1 cellular context compared by ENCODE assay signal in the genomic region with DNA sequence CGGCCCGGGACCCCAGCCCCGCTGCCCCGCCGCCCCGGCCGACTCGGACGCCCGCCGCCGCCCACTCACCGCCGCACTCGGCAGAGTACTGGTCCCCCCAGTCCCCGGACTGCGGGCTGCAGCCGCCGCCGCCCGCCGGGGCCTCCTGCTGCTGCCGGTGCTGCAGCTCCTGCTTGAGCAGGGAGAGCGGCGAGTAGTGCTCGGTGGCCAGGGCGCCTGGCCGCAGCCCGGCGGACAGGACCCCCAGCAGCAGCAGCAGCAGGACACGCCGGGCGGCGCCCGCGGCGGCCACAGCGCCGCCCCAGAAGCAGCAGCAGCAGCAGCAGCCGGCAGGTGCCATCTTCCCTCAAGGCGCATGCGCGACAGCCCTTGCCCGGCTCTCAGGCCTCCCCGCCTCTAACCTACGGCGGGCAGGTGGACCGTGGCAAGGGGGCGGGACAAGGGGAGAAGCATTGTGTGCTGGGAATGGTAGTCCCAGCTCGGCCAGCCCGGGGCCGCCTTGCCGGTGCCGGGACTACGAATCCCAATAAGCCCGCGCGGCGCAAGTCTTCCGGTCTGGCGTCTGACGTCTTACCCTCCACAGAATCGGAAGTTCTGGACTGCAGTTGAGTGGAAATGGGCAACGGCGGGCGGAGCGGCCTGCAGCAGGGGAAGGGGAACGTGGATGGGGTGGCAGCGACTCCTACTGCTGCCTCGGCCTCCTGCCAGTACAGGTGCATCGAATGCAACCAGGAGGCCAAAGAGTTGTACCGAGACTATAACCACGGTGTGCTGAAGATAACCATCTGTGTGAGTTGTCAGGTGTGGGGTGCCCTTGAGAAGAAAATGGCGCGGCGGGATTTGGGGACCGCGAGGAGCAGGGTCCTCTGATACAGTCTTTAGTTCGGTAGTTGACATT.
A peak's percentile ranks its signal among the peaks of the same experiment; 100 is the strongest.
TF ChIP-seq lines count a peak whose summit lies in the region.

Gene ARV1 (plus strand): TSS at position 604 of the 898 bp plus-strand sequence. CDS start 12 bp downstream, at position 616.
A gene with protein sequence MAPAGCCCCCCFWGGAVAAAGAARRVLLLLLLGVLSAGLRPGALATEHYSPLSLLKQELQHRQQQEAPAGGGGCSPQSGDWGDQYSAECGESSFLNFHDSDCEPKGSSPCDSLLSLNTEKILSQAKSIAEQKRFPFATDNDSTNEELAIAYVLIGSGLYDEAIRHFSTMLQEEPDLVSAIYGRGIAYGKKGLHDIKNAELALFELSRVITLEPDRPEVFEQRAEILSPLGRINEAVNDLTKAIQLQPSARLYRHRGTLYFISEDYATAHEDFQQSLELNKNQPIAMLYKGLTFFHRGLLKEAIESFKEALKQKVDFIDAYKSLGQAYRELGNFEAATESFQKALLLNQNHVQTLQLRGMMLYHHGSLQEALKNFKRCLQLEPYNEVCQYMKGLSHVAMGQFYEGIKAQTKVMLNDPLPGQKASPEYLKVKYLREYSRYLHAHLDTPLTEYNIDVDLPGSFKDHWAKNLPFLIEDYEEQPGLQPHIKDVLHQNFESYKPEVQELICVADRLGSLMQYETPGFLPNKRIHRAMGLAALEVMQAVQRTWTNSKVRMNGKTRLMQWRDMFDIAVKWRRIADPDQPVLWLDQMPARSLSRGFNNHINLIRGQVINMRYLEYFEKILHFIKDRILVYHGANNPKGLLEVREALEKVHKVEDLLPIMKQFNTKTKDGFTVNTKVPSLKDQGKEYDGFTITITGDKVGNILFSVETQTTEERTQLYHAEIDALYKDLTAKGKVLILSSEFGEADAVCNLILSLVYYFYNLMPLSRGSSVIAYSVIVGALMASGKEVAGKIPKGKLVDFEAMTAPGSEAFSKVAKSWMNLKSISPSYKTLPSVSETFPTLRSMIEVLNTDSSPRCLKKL (minus strand): TSS at position 371 of the 898 bp plus-strand sequence. CDS start 31 bp downstream, at position 340.

TF ChIP-seq in liver, 16 proteins besides CTCF, POLR2A, EP300 and RAD21 (continued from another document):
- TF ChIP-seq, protein P1, sequence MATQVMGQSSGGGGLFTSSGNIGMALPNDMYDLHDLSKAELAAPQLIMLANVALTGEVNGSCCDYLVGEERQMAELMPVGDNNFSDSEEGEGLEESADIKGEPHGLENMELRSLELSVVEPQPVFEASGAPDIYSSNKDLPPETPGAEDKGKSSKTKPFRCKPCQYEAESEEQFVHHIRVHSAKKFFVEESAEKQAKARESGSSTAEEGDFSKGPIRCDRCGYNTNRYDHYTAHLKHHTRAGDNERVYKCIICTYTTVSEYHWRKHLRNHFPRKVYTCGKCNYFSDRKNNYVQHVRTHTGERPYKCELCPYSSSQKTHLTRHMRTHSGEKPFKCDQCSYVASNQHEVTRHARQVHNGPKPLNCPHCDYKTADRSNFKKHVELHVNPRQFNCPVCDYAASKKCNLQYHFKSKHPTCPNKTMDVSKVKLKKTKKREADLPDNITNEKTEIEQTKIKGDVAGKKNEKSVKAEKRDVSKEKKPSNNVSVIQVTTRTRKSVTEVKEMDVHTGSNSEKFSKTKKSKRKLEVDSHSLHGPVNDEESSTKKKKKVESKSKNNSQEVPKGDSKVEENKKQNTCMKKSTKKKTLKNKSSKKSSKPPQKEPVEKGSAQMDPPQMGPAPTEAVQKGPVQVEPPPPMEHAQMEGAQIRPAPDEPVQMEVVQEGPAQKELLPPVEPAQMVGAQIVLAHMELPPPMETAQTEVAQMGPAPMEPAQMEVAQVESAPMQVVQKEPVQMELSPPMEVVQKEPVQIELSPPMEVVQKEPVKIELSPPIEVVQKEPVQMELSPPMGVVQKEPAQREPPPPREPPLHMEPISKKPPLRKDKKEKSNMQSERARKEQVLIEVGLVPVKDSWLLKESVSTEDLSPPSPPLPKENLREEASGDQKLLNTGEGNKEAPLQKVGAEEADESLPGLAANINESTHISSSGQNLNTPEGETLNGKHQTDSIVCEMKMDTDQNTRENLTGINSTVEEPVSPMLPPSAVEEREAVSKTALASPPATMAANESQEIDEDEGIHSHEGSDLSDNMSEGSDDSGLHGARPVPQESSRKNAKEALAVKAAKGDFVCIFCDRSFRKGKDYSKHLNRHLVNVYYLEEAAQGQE (IDR thresholded peaks at IDR 0.05): peak; percentile 86
- TF ChIP-seq RXRA (IDR thresholded peaks at IDR 0.05): peak; percentile 42 to 49
- TF ChIP-seq TAF1 (conservative IDR thresholded peaks at IDR 0.05): peak; percentile 83
- TF ChIP-seq YY1 (IDR thresholded peaks at IDR 0.05): peak; percentile 93
- peak in 1 of 2 donors; percentile 31 for TF ChIP-seq JUND (IDR thresholded peaks at IDR 0.05)
- no peak for TF ChIP-seq FOXA1 (IDR thresholded peaks at IDR 0.05)
- peak; percentile 25 for TF ChIP-seq NR2F2 (IDR thresholded peaks at IDR 0.05)
- no peak for TF ChIP-seq ATF3 (IDR thresholded peaks at IDR 0.05)
- TF ChIP-seq SP1 (IDR thresholded peaks at IDR 0.05): peak; percentile 86
- no peak for TF ChIP-seq HNF4G (IDR thresholded peaks at IDR 0.05)
- TF ChIP-seq HNF4A (conservative IDR thresholded peaks at IDR 0.05): peak in 1 of 2 donors; percentile 27
TF ChIP-seq in liver: peak in this region for 11.
